1 cellular context compared by ENCODE assay signal in the genomic region with DNA sequence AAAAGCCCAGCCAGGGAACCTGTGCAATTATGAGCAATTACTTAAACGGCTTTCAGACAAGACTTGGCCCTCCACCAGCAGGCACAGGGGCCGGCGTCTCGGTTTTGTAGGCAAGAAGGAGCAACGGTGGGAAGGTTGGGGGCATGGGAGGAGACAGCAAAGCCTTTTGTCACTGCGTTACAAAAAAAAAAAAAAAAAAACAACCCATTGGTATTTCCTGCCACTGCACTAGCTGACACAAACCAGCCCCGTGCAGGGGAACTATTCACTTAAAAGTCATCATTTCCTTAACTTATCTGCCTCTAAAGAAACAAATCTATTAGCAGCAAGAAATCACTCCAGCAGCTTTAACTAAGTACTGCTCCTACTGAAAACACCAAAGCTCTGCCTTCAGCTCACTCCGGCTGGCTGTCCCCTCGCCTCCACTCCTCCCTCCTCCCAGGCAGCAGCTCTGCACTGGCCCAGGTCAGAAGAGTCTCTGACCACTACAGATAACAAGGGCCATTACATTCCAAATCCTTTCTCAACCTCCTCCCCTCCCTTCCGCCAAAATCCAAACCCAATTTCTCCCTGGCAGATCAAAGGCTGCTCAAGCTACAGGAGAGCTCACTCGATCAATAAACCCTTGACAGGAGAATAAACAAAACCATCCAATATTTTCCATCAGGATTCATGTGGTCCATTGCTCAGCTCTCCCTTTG.
A peak's percentile ranks its signal among the peaks of the same experiment; 100 is the strongest.
TF ChIP-seq lines count a peak whose summit lies in the region.

No MANE protein-coding gene starts in this region.

TF ChIP-seq in HepG2, 621 proteins besides CTCF, POLR2A, EP300 and RAD21 (continued from another document and continues in another):
- TF ChIP-seq, protein P1, sequence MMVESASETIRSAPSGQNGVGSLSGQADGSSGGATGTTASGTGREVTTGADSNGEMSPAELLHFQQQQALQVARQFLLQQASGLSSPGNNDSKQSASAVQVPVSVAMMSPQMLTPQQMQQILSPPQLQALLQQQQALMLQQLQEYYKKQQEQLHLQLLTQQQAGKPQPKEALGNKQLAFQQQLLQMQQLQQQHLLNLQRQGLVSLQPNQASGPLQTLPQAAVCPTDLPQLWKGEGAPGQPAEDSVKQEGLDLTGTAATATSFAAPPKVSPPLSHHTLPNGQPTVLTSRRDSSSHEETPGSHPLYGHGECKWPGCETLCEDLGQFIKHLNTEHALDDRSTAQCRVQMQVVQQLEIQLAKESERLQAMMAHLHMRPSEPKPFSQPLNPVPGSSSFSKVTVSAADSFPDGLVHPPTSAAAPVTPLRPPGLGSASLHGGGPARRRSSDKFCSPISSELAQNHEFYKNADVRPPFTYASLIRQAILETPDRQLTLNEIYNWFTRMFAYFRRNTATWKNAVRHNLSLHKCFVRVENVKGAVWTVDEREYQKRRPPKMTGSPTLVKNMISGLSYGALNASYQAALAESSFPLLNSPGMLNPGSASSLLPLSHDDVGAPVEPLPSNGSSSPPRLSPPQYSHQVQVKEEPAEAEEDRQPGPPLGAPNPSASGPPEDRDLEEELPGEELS (CRISPR knock-in tag; IDR thresholded peaks at IDR 0.05), result peak; percentile 93
- TF ChIP-seq NFE2L1 (CRISPR knock-in tag; IDR thresholded peaks at IDR 0.05; ENCODE audit: borderline replicate concordance) (no peak), SSRP1 (CRISPR knock-in tag; IDR thresholded peaks at IDR 0.05) (no peak), CBX5 (CRISPR knock-in tag; IDR thresholded peaks at IDR 0.05; ENCODE audit: borderline replicate concordance) (peak; percentile 60; the same call in 1 of the 2 replicates), NCOR1 (IDR thresholded peaks at IDR 0.05; ENCODE audit: borderline replicate concordance, low read length) (peak; percentile 58; the same call in 1 of the 2 replicates), ZNF792 (CRISPR knock-in tag; IDR thresholded peaks at IDR 0.05) (peak; percentile 59), MXI1 (IDR thresholded peaks at IDR 0.05; ENCODE audit: borderline replicate concordance, low read depth, low read length) (no peak), CC2D1A (CRISPR knock-in tag; IDR thresholded peaks at IDR 0.05) (no peak), CBFB (CRISPR knock-in tag; IDR thresholded peaks at IDR 0.05) (peak; percentile 82), HOXA7 (CRISPR knock-in tag; IDR thresholded peaks at IDR 0.05) (no peak), TCF12 (IDR thresholded peaks at IDR 0.05) (no peak), TCF12 (CRISPR knock-in tag; IDR thresholded peaks at IDR 0.05) (peak; percentile 39; the same call in 1 of the 2 replicates), FOXM1 (CRISPR knock-in tag; IDR thresholded peaks at IDR 0.05) (no peak), ZNF674 (CRISPR knock-in tag; IDR thresholded peaks at IDR 0.05; ENCODE audit: low read depth) (no peak), ZFX (CRISPR knock-in tag; IDR thresholded peaks at IDR 0.05; ENCODE audit: low read depth) (no peak), ZMYM3 (CRISPR knock-in tag; IDR thresholded peaks at IDR 0.05) (peak; percentile 86), FIP1L1 (IDR thresholded peaks at IDR 0.05; ENCODE audit: borderline replicate concordance, insufficient read depth, low read depth, low read length) (no peak), ARNT (IDR thresholded peaks at IDR 0.05) (no peak), ZNF839 (CRISPR knock-in tag; IDR thresholded peaks at IDR 0.05; ENCODE audit: borderline replicate concordance) (no peak), ZMYM4 (CRISPR knock-in tag; IDR thresholded peaks at IDR 0.05) (peak; percentile 93), FOXA1 (IDR thresholded peaks at IDR 0.05) (no peak), FOXA1 (CRISPR knock-in tag; IDR thresholded peaks at IDR 0.05) (peak; percentile 77), NR2C2 (CRISPR knock-in tag; IDR thresholded peaks at IDR 0.05; ENCODE audit: borderline replicate concordance) (0 out of 2 replicates have a peak, but pooled peaks have one; percentile 16), IKZF1 (IDR thresholded peaks at IDR 0.05) (no peak), NR1H2 (CRISPR knock-in tag; IDR thresholded peaks at IDR 0.05; ENCODE audit: borderline replicate concordance, low read depth) (no peak)
- TF ChIP-seq, protein P2, sequence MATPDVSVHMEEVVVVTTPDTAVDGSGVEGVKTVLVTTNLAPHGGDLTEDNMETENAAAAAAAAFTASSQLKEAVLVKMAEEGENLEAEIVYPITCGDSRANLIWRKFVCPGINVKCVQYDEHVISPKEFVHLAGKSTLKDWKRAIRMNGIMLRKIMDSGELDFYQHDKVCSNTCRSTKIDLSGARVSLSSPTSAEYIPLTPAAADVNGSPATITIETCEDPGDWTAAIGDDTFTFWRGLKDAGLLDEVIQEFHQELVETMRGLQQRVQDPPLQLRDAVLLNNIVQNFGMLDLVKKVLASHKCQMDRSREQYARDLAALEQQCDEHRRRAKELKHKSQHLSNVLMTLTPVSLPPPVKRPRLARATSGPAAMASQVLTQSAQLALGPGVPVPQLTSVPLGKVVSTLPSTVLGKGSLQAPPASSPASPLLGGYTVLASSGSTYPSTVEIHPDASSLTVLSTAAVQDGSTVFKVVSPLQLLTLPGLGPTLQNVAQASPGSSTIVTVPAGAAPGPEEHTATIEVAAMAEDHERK (CRISPR knock-in tag; IDR thresholded peaks at IDR 0.05; ENCODE audit: low read depth), result no peak
- TF ChIP-seq, protein P3, sequence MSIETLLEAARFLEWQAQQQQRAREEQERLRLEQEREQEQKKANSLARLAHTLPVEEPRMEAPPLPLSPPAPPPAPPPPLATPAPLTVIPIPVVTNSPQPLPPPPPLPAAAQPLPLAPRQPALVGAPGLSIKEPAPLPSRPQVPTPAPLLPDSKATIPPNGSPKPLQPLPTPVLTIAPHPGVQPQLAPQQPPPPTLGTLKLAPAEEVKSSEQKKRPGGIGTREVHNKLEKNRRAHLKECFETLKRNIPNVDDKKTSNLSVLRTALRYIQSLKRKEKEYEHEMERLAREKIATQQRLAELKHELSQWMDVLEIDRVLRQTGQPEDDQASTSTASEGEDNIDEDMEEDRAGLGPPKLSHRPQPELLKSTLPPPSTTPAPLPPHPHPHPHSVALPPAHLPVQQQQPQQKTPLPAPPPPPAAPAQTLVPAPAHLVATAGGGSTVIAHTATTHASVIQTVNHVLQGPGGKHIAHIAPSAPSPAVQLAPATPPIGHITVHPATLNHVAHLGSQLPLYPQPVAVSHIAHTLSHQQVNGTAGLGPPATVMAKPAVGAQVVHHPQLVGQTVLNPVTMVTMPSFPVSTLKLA (IDR thresholded peaks at IDR 0.05), result no peak
- TF ChIP-seq, protein P4, sequence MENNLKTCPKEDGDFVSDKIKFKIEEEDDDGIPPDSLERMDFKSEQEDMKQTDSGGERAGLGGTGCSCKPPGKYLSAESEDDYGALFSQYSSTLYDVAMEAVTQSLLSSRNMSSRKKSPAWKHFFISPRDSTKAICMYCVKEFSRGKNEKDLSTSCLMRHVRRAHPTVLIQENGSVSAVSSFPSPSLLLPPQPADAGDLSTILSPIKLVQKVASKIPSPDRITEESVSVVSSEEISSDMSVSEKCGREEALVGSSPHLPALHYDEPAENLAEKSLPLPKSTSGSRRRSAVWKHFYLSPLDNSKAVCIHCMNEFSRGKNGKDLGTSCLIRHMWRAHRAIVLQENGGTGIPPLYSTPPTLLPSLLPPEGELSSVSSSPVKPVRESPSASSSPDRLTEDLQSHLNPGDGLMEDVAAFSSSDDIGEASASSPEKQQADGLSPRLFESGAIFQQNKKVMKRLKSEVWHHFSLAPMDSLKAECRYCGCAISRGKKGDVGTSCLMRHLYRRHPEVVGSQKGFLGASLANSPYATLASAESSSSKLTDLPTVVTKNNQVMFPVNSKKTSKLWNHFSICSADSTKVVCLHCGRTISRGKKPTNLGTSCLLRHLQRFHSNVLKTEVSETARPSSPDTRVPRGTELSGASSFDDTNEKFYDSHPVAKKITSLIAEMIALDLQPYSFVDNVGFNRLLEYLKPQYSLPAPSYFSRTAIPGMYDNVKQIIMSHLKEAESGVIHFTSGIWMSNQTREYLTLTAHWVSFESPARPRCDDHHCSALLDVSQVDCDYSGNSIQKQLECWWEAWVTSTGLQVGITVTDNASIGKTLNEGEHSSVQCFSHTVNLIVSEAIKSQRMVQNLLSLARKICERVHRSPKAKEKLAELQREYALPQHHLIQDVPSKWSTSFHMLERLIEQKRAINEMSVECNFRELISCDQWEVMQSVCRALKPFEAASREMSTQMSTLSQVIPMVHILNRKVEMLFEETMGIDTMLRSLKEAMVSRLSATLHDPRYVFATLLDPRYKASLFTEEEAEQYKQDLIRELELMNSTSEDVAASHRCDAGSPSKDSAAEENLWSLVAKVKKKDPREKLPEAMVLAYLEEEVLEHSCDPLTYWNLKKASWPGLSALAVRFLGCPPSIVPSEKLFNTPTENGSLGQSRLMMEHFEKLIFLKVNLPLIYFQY (CRISPR knock-in tag; IDR thresholded peaks at IDR 0.05; ENCODE audit: borderline replicate concordance), result peak; percentile 79
- TF ChIP-seq, protein P5, sequence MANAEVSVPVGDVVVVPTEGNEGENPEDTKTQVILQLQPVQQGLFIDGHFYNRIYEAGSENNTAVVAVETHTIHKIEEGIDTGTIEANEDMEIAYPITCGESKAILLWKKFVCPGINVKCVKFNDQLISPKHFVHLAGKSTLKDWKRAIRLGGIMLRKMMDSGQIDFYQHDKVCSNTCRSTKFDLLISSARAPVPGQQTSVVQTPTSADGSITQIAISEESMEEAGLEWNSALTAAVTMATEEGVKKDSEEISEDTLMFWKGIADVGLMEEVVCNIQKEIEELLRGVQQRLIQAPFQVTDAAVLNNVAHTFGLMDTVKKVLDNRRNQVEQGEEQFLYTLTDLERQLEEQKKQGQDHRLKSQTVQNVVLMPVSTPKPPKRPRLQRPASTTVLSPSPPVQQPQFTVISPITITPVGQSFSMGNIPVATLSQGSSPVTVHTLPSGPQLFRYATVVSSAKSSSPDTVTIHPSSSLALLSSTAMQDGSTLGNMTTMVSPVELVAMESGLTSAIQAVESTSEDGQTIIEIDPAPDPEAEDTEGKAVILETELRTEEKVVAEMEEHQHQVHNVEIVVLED (CRISPR knock-in tag; IDR thresholded peaks at IDR 0.05; ENCODE audit: borderline replicate concordance), result no peak
- TF ChIP-seq, protein P6, sequence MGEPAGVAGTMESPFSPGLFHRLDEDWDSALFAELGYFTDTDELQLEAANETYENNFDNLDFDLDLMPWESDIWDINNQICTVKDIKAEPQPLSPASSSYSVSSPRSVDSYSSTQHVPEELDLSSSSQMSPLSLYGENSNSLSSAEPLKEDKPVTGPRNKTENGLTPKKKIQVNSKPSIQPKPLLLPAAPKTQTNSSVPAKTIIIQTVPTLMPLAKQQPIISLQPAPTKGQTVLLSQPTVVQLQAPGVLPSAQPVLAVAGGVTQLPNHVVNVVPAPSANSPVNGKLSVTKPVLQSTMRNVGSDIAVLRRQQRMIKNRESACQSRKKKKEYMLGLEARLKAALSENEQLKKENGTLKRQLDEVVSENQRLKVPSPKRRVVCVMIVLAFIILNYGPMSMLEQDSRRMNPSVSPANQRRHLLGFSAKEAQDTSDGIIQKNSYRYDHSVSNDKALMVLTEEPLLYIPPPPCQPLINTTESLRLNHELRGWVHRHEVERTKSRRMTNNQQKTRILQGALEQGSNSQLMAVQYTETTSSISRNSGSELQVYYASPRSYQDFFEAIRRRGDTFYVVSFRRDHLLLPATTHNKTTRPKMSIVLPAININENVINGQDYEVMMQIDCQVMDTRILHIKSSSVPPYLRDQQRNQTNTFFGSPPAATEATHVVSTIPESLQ (CRISPR knock-in tag; conservative IDR thresholded peaks at IDR 0.05), result no peak
- TF ChIP-seq, protein P7, sequence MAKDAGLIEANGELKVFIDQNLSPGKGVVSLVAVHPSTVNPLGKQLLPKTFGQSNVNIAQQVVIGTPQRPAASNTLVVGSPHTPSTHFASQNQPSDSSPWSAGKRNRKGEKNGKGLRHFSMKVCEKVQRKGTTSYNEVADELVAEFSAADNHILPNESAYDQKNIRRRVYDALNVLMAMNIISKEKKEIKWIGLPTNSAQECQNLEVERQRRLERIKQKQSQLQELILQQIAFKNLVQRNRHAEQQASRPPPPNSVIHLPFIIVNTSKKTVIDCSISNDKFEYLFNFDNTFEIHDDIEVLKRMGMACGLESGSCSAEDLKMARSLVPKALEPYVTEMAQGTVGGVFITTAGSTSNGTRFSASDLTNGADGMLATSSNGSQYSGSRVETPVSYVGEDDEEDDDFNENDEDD (CRISPR knock-in tag; IDR thresholded peaks at IDR 0.05; ENCODE audit: borderline replicate concordance), result 0 out of 2 replicates have a peak, but pooled peaks have one; percentile 32
- TF ChIP-seq, protein P8, sequence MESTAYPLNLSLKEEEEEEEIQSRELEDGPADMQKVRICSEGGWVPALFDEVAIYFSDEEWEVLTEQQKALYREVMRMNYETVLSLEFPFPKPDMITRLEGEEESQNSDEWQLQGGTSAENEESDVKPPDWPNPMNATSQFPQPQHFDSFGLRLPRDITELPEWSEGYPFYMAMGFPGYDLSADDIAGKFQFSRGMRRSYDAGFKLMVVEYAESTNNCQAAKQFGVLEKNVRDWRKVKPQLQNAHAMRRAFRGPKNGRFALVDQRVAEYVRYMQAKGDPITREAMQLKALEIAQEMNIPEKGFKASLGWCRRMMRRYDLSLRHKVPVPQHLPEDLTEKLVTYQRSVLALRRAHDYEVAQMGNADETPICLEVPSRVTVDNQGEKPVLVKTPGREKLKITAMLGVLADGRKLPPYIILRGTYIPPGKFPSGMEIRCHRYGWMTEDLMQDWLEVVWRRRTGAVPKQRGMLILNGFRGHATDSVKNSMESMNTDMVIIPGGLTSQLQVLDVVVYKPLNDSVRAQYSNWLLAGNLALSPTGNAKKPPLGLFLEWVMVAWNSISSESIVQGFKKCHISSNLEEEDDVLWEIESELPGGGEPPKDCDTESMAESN (CRISPR knock-in tag; conservative IDR thresholded peaks at IDR 0.05), result 0 out of 2 replicates have a peak, but pooled peaks have one; percentile 26
- TF ChIP-seq, protein P9, sequence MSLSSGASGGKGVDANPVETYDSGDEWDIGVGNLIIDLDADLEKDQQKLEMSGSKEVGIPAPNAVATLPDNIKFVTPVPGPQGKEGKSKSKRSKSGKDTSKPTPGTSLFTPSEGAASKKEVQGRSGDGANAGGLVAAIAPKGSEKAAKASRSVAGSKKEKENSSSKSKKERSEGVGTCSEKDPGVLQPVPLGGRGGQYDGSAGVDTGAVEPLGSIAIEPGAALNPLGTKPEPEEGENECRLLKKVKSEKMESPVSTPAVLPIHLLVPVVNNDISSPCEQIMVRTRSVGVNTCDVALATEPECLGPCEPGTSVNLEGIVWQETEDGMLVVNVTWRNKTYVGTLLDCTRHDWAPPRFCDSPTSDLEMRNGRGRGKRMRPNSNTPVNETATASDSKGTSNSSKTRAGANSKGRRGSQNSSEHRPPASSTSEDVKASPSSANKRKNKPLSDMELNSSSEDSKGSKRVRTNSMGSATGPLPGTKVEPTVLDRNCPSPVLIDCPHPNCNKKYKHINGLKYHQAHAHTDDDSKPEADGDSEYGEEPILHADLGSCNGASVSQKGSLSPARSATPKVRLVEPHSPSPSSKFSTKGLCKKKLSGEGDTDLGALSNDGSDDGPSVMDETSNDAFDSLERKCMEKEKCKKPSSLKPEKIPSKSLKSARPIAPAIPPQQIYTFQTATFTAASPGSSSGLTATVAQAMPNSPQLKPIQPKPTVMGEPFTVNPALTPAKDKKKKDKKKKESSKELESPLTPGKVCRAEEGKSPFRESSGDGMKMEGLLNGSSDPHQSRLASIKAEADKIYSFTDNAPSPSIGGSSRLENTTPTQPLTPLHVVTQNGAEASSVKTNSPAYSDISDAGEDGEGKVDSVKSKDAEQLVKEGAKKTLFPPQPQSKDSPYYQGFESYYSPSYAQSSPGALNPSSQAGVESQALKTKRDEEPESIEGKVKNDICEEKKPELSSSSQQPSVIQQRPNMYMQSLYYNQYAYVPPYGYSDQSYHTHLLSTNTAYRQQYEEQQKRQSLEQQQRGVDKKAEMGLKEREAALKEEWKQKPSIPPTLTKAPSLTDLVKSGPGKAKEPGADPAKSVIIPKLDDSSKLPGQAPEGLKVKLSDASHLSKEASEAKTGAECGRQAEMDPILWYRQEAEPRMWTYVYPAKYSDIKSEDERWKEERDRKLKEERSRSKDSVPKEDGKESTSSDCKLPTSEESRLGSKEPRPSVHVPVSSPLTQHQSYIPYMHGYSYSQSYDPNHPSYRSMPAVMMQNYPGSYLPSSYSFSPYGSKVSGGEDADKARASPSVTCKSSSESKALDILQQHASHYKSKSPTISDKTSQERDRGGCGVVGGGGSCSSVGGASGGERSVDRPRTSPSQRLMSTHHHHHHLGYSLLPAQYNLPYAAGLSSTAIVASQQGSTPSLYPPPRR (CRISPR knock-in tag; IDR thresholded peaks at IDR 0.05; ENCODE audit: borderline replicate concordance), result peak; percentile 86
